8 cellular contexts compared by ENCODE assay signal in genomic region chr9:137067860-137068538, GRCh38. TPM values are rescaled to one million over a fixed set of nuclear protein-coding genes. Genes with fewer than 3 reads are reported as not detected.
DNase-seq lines count a peak whose midpoint lies in the region; ATAC-seq, FAIRE-seq and TF ChIP-seq lines count a peak whose summit lies in the region.

No MANE protein-coding gene starts in this region.

- no peak for FAIRE-seq in small intestine (lab: Jason Lieb, UNC)

- H3K4me3 ChIP-seq in right atrium auricular region (no peak overlapping the region), small intestine (ENCODE audit: low read depth in 1 of 2, low read length in 2 of 2) (no peak overlapping the region)

- DNase-seq in NCI-H2029 treated with DMSO at 0.1 percent for 48 hours (lab: John Stamatoyannopoulos, UW): peak; percentile 56
- peak; percentile 82 for DNase-seq in T-helper 9 cell
- DNase-seq in amygdala (lab: John Stamatoyannopoulos, UW): peak in 49 of 56 donors; percentile 20 to 88 (median 56)
- peak; percentile 77 for DNase-seq in right atrium auricular region (ENCODE audit: low spot score)
- DNase-seq in small intestine: peak; percentile 90

- 30 to 49% (median 38%) methylated on average over 12 of the region's 12 CpGs for WGBS in small intestine, 3 donors

- TF ChIP-seq CTCF in C4-2B (conservative IDR thresholded peaks at IDR 0.05) (peak; percentile 93), right atrium auricular region (IDR thresholded peaks at IDR 0.05) (peak; percentile 67 to 77)

- peak; percentile 38 for ATAC-seq in GM21737 (IDR thresholded peaks at IDR 0.05; ENCODE audit: unreplicated experiment)
- no peak for ATAC-seq in GM18519 (IDR thresholded peaks at IDR 0.05; ENCODE audit: low FRiP score, unreplicated experiment)

- peaks cover 0 to 20% of the 10 kb centered on the region in 2 donors for H3K4me1 ChIP-seq in right atrium auricular region
- H3K4me1 ChIP-seq in small intestine (ENCODE audit: control insufficient read depth in 2 of 2, insufficient read depth in 1 of 2, low read depth in 1 of 2, low read length in 1 of 2): no peaks in the 10 kb centered on the region

- H3K27ac ChIP-seq in C4-2B (peak overlapping the region; percentile 82), right atrium auricular region (no peak overlapping the region), small intestine (ENCODE audit: low read depth in 1 of 2, low read length in 1 of 2) (peak overlapping the region in 1 of 2 donors; percentile 52)

- H3K36me3 ChIP-seq in right atrium auricular region: no peaks in the 10 kb centered on the region
- H3K36me3 ChIP-seq in small intestine (ENCODE audit: control insufficient read depth in 2 of 2, insufficient read depth in 2 of 2, low read length in 2 of 2): no peaks in the 10 kb centered on the region

- H3K9me3 ChIP-seq in right atrium auricular region: no peaks in the 10 kb centered on the region
- no peaks in the 10 kb centered on the region for H3K9me3 ChIP-seq in small intestine (ENCODE audit: control insufficient read depth, low read depth)

- peaks cover 0 to 3% of the 10 kb centered on the region in 2 donors for H3K27me3 ChIP-seq in right atrium auricular region
- H3K27me3 ChIP-seq in small intestine (ENCODE audit: control insufficient read depth in 2 of 2, insufficient read depth in 2 of 2, low read length in 2 of 2): no peaks in the 10 kb centered on the region

RNA-seq across cellular contexts. Expression of gene SAPCD2, which starts 2.4 kb away (rescaled TPM):
- total RNA-seq in right atrium auricular region: under 1 TPM; 0.12 to 0.63 TPM
- polyA plus RNA-seq in small intestine: 10 to 100 TPM in 1 of 3 donors, 1 to 10 TPM in 1, under 1 TPM in 1; 0.81 to 22.2 (median 1.1) TPM

RNA-seq across cellular contexts. Expression of gene UAP1L1, which starts 9.3 kb away (rescaled TPM):
- total RNA-seq in right atrium auricular region: 1 to 10 TPM; 4.3 to 6.3 TPM
- 1 to 10 TPM in 2 of 3 donors, under 1 TPM in 1; 0.89 to 6.2 (median 4.3) TPM for polyA plus RNA-seq in small intestine

RNA-seq across cellular contexts. Expression of gene ENTPD2, which starts 14.1 kb away (rescaled TPM):
- total RNA-seq in right atrium auricular region: under 1 TPM; 0.41 to 0.67 TPM
- polyA plus RNA-seq in small intestine: 10 to 100 TPM in 2 of 3 donors, 1 to 10 TPM in 1; 5.5 to 16.5 (median 11.0) TPM

RNA-seq across cellular contexts. Expression of gene MAN1B1, which starts 18.8 kb away (rescaled TPM):
- total RNA-seq in right atrium auricular region: 10 to 100 TPM; 20.9 to 26.8 TPM
- 10 to 100 TPM; 40.3 to 69.4 (median 41.4) TPM for polyA plus RNA-seq in small intestine

RNA-seq across cellular contexts. Expression of gene NPDC1, which starts 22.0 kb away (rescaled TPM):
- 10 to 100 TPM; 49.7 to 57.8 TPM for total RNA-seq in right atrium auricular region
- polyA plus RNA-seq in small intestine: 10 to 100 TPM; 18.3 to 84.6 (median 32.7) TPM
